26 cellular contexts compared by ENCODE assay signal in the genomic region with DNA sequence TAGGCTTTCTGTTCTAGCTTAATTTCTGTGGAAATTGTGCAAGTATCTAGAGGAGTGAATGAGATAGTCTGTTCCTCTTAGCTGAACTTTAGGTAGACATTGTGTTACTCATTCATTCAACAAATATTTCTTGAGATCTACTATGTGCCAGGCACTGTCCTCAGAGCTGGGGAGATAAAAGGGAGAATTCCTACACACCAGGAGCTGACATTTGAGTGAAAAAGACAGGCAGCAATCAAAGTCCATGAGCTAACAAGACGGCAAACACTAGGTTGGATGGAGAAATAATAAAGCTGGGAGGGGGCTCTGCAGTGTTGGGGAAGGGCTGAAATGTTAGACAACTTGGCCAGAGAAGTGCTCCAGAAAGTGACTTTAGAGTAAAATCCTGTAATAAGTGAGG.
"Had no signal": no experiment of that assay in that cellular context is flagged by ENCODE, and none has a peak within 500 bp of the region (broad histone marks: within the 10 kb centered on the region; RNA-seq: fewer than 3 reads in every experiment).

No MANE protein-coding gene starts in this region.

- H3K27ac Mint-ChIP-seq: dendritic cell treated with granulocyte-macrophage colony-stimulating factor and Interleukin-4, amounts not matched to agents 40 ng/mL and 50 ng/mL, for 4 days; effector memory CD8-positive, alpha-beta T cell; endodermal cell; immature natural killer cell; mesothelial cell of epicardium had no signal

- H3K36me3 ChIP-seq: colonic mucosa, gastroesophageal sphincter, heart left ventricle, left lung, lower lobe of right lung had no signal

- H3K9me3 ChIP-seq: colonic mucosa, left lung had no signal

- H3K27me3 ChIP-seq: colonic mucosa, gastroesophageal sphincter, heart left ventricle, left lung had no signal

- H3K4me3 Mint-ChIP-seq: dendritic cell treated with granulocyte-macrophage colony-stimulating factor and Interleukin-4, amounts not matched to agents 40 ng/mL and 50 ng/mL, for 4 days; effector memory CD8-positive, alpha-beta T cell; endodermal cell; immature natural killer cell; mesothelial cell of epicardium had no signal

- H3K79me2 ChIP-seq: hepatocyte had no signal

- H3K4me2 ChIP-seq: hepatocyte had no signal

- H3K27ac ChIP-seq: colonic mucosa, epithelial cell of prostate, foreskin keratinocyte, gastroesophageal sphincter, heart left ventricle, hepatocyte, left lung, lower lobe of right lung had no signal

- H3K4me1 ChIP-seq: colonic mucosa, foreskin keratinocyte, gastroesophageal sphincter, heart left ventricle, left lung, lower lobe of right lung had no signal

- ATAC-seq: effector memory CD8-positive, alpha-beta T cell; esophagus mucosa; gastroesophageal sphincter; heart left ventricle; left lung; left ventricle myocardium superior; lower lobe of right lung; mucosa of descending colon had no signal

- H3K9me3 Mint-ChIP-seq: effector memory CD8-positive, alpha-beta T cell had no signal

- H2AFZ ChIP-seq: hepatocyte had no signal

- DNase-seq: colonic mucosa; cortex of kidney; effector CD8-positive, alpha-beta T cell; effector memory CD8-positive, alpha-beta T cell; endodermal cell; erythroblast; foreskin keratinocyte; heart left ventricle; hypothalamus; immature natural killer cell; islet precursor cell; kidney; kidney glomerular epithelial cell; left lung; left ventricle myocardium superior; lower lobe of right lung; mesenchymal stem cell; mucosa of descending colon had no signal

- H3K4me3 ChIP-seq: colonic mucosa, gastroesophageal sphincter, heart left ventricle, hepatocyte, left lung, lower lobe of right lung, mucosa of descending colon had no signal

- FAIRE-seq: endometrium, frontal cortex, kidney had no signal

- H3K4me1 Mint-ChIP-seq: endodermal cell, immature natural killer cell, mesothelial cell of epicardium had no signal

- H3K36me3 Mint-ChIP-seq: mesothelial cell of epicardium had no signal
